Comparison of ENCODE assay signal across 1 cellular context in genomic region chr6:3789018-3789895, GRCh38.
TF ChIP-seq lines count a peak whose summit lies in the region.

No MANE protein-coding gene starts in this region.

TF ChIP-seq in HepG2, 621 proteins besides CTCF, POLR2A, EP300 and RAD21 (continued from another document):
- TF ChIP-seq NR2F2 (IDR thresholded peaks at IDR 0.05; ENCODE audit: borderline replicate concordance, low read depth) (peak; percentile 40; the same call in 1 of the 2 replicates), STAT5B (CRISPR knock-in tag; IDR thresholded peaks at IDR 0.05) (0 out of 2 replicates have a peak, but pooled peaks have one; percentile 18), NCOA2 (CRISPR knock-in tag; IDR thresholded peaks at IDR 0.05) (peak; percentile 96), MATR3 (CRISPR knock-in tag; IDR thresholded peaks at IDR 0.05) (no peak), ZBTB34 (CRISPR knock-in tag; IDR thresholded peaks at IDR 0.05) (peak; percentile 92), TMF1 (CRISPR knock-in tag; IDR thresholded peaks at IDR 0.05; ENCODE audit: low read depth) (no peak), ZNF7 (CRISPR knock-in tag; IDR thresholded peaks at IDR 0.05) (peak; percentile 3; the same call in 1 of the 2 replicates), TAF15 (IDR thresholded peaks at IDR 0.05; ENCODE audit: low read depth, low read length, poor library complexity, severe bottlenecking) (no peak), KMT2B (CRISPR knock-in tag; IDR thresholded peaks at IDR 0.05) (peak; percentile 64; the same call in 1 of the 2 replicates), ZBTB3 (CRISPR knock-in tag; IDR thresholded peaks at IDR 0.05; ENCODE audit: borderline replicate concordance, low read depth) (no peak), ZNF644 (CRISPR knock-in tag; IDR thresholded peaks at IDR 0.05; ENCODE audit: low read depth) (peak; percentile 73), MIER3 (CRISPR knock-in tag; IDR thresholded peaks at IDR 0.05; ENCODE audit: borderline replicate concordance) (peak; percentile 91; the same call in 1 of the 2 replicates), ZNF512B (CRISPR knock-in tag; IDR thresholded peaks at IDR 0.05; ENCODE audit: borderline replicate concordance) (no peak), HOXA9 (CRISPR knock-in tag; IDR thresholded peaks at IDR 0.05; ENCODE audit: borderline replicate concordance) (no peak), ZNF33A (CRISPR knock-in tag; IDR thresholded peaks at IDR 0.05; ENCODE audit: borderline replicate concordance) (peak; percentile 46; the same call in 1 of the 2 replicates)
